Comparison of ENCODE assay signal across 17 cellular contexts in the genomic region with DNA sequence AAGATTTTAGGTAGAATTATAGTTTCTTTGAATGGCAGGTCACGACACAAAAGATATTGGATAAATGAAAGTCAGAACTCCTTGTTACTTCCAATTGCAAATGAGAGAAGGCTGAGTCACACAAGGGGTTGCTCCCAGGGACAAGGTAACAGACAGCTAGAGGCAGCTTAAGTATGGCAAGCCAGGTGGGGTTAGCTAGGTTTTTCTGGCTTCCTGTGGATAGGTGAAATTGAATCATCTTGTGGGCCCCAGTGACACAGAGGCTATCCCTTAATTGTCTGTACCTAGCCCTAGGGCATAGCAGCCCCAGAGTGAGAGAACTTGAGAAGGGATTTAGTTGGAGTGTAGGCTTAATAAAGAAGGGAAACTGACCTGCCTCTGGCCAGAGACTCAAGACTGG.
"Had no signal": no experiment of that assay in that cellular context is flagged by ENCODE, and none has a peak within 500 bp of the region (broad histone marks: within the 10 kb centered on the region; RNA-seq: fewer than 3 reads in every experiment).

No MANE protein-coding gene starts in this region.

- H2AFZ ChIP-seq: parathyroid adenoma had no signal

- H3K27ac Mint-ChIP-seq: activated CD8-positive, alpha-beta T cell treated with anti-CD3 and anti-CD28 coated beads for 36 hours; activated naive CD4-positive, alpha-beta T cell treated with anti-CD3 and anti-CD28 coated beads, Interleukin-2, amount 50 U/mL, for 24 hours; naive B cell; stimulated activated memory B cell treated with anti-CD40 and anti-IgM and Interleukin-4, amounts not matched to agents 10 μg/mL and 1 μg/mL and 100 μg/mL, for 72 hours; T-helper 17 cell had no signal

- H3K4me3 ChIP-seq: adrenal gland, esophagus muscularis mucosa had no signal

- ATAC-seq: activated CD8-positive, alpha-beta T cell treated with anti-CD3 and anti-CD28 coated beads for 36 hours; left lobe of liver; stimulated activated memory B cell treated with anti-CD40 and anti-IgM and Interleukin-4, amounts not matched to agents 10 μg/mL and 1 μg/mL and 100 μg/mL, for 72 hours; T-helper 17 cell had no signal

- H3K79me2 ChIP-seq: parathyroid adenoma had no signal

- H3K9me3 Mint-ChIP-seq: activated naive CD4-positive, alpha-beta T cell treated with anti-CD3 and anti-CD28 coated beads, Interleukin-2, amount 50 U/mL, for 24 hours had no signal

- H3K36me3 Mint-ChIP-seq: activated naive CD4-positive, alpha-beta T cell treated with anti-CD3 and anti-CD28 coated beads, Interleukin-2, amount 50 U/mL, for 24 hours; naive B cell; stimulated activated memory B cell treated with anti-CD40 and anti-IgM and Interleukin-4, amounts not matched to agents 10 μg/mL and 1 μg/mL and 100 μg/mL, for 72 hours had no signal

- H3K4me1 ChIP-seq: adrenal gland, esophagus muscularis mucosa, parathyroid adenoma had no signal

- H3K27ac ChIP-seq: adrenal gland, esophagus muscularis mucosa, parathyroid adenoma, WERI-Rb-1 had no signal

- H3K27me3 Mint-ChIP-seq: activated CD8-positive, alpha-beta T cell treated with anti-CD3 and anti-CD28 coated beads for 36 hours; activated naive CD4-positive, alpha-beta T cell treated with anti-CD3 and anti-CD28 coated beads, Interleukin-2, amount 50 U/mL, for 24 hours; naive B cell; stimulated activated memory B cell treated with anti-CD40 and anti-IgM and Interleukin-4, amounts not matched to agents 10 μg/mL and 1 μg/mL and 100 μg/mL, for 72 hours; T-helper 17 cell had no signal

- FAIRE-seq: colon, islet of Langerhans had no signal

- H3K27me3 ChIP-seq: adrenal gland, esophagus muscularis mucosa had no signal

- H3K9ac ChIP-seq: parathyroid adenoma had no signal

- H3K9me3 ChIP-seq: adrenal gland, esophagus muscularis mucosa had no signal

- H3K4me1 Mint-ChIP-seq: activated naive CD4-positive, alpha-beta T cell treated with anti-CD3 and anti-CD28 coated beads, Interleukin-2, amount 50 U/mL, for 24 hours; naive B cell; stimulated activated memory B cell treated with anti-CD40 and anti-IgM and Interleukin-4, amounts not matched to agents 10 μg/mL and 1 μg/mL and 100 μg/mL, for 72 hours; T-helper 17 cell had no signal

- H3K4me3 Mint-ChIP-seq: activated CD8-positive, alpha-beta T cell treated with anti-CD3 and anti-CD28 coated beads for 36 hours; activated naive CD4-positive, alpha-beta T cell treated with anti-CD3 and anti-CD28 coated beads, Interleukin-2, amount 50 U/mL, for 24 hours; naive B cell; stimulated activated memory B cell treated with anti-CD40 and anti-IgM and Interleukin-4, amounts not matched to agents 10 μg/mL and 1 μg/mL and 100 μg/mL, for 72 hours; T-helper 17 cell had no signal

- DNase-seq: activated CD4-positive, alpha-beta T cell treated with anti-CD3 and anti-CD28 coated beads for 4 hours; activated CD8-positive, alpha-beta T cell treated with anti-CD3 and anti-CD28 coated beads for 36 hours; activated effector memory CD4-positive, alpha-beta T cell treated with anti-CD3 and anti-CD28 coated beads, Interleukin-2, amount 50 U/mL, for 16 hours; activated T-cell treated with anti-CD3 and anti-CD28 coated beads, Interleukin-2, amount 50 U/mL, for 48 hours; adrenal gland; glutamatergic neuron; hypothalamus; naive B cell; T-helper 17 cell; WERI-Rb-1 had no signal

- H3K36me3 ChIP-seq: adrenal gland, esophagus muscularis mucosa, WERI-Rb-1 had no signal
